33 cellular contexts compared by ENCODE assay signal in the genomic region with DNA sequence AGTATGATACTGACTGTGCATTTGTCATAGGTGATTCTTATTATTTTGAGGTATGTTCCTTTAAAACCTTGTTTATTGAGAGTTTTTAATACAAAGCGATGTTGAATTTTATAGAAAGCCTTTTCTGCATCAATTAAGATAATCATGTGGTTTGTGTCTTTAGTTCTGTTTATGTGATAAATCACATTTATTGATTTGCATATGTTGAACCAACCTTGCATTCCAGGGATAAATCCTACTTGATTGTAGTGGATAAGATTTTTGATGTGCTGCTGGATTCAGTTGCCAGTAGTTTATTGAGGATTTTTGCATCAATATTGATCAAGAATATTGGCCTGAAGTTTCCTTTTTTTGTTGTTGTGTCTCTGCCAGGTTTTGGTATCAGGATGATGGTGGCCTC.
"Had no signal": no experiment of that assay in that cellular context is flagged by ENCODE, and none has a peak within 500 bp of the region (broad histone marks: within the 10 kb centered on the region; RNA-seq: fewer than 3 reads in every experiment).

No MANE protein-coding gene starts in this region.

- H3K36me3 ChIP-seq: adrenal gland, ascending aorta, brain microvascular endothelial cell, breast epithelium, cardiac muscle cell had no signal

- H3K4me3 ChIP-seq: adrenal gland, ascending aorta, body of pancreas, breast epithelium, cardiac muscle cell had no signal

- ATAC-seq: activated naive CD4-positive, alpha-beta T cell treated with anti-CD3 and anti-CD28 coated beads, Interleukin-2, amount 50 U/mL, for 72 hours; activated naive CD8-positive, alpha-beta T cell treated with anti-CD3 and anti-CD28 coated beads, Interleukin-2, amount 50 U/mL, for 24 hours; activated T-cell treated with anti-CD3 and anti-CD28 coated beads, Interleukin-2, amount 50 U/mL, for 4 hours; activated T-cell treated with anti-CD3 and anti-CD28 coated beads, Interleukin-2, amount 50 U/mL, for 72 hours; activated T-helper 17 cell treated with anti-CD3 and anti-CD28 coated beads, Interleukin-2, amount 50 U/mL, for 72 hours; body of pancreas had no signal

- DNase-seq: activated effector memory CD4-positive, alpha-beta T cell treated with anti-CD3 and anti-CD28 coated beads, Interleukin-2, amount 50 U/mL, for 16 hours; activated effector memory CD4-positive, alpha-beta T cell treated with Interleukin-2 at 50 U/mL for 16 hours; activated gamma-delta T cell; activated gamma-delta T cell treated with Interleukin-2 at 50 U/mL for 16 hours; activated naive CD4-positive, alpha-beta T cell; activated naive CD4-positive, alpha-beta T cell treated with anti-CD3 and anti-CD28 coated beads for 36 hours; activated naive CD4-positive, alpha-beta T cell treated with anti-CD3 and anti-CD28 coated beads, Interleukin-2, amount 10 ng/mL, durations not matched to agents 7 days and 5 days; activated naive CD4-positive, alpha-beta T cell treated with anti-CD3 and anti-CD28 coated beads, Interleukin-2, amount 50 U/mL, for 16 hours; activated naive CD4-positive, alpha-beta T cell treated with Interleukin-2 at 50 U/mL for 16 hours; activated naive CD8-positive, alpha-beta T cell treated with anti-CD3 and anti-CD28 coated beads for 36 hours; activated naive CD8-positive, alpha-beta T cell treated with anti-CD3 and anti-CD28 coated beads, Interleukin-2, amount 10 ng/mL, durations not matched to agents 7 days and 5 days; activated naive CD8-positive, alpha-beta T cell treated with anti-CD3 and anti-CD28 coated beads, Interleukin-2, amount 50 U/mL, for 24 hours; activated T-cell treated with anti-CD3 and anti-CD28 coated beads, Interleukin-2, amount 50 U/mL, for 24 hours; activated T-cell treated with anti-CD3 and anti-CD28 coated beads, Interleukin-2, amount 50 U/mL, for 4 hours; activated T-cell treated with anti-CD3 and anti-CD28 coated beads, Interleukin-2, amount 50 U/mL, for 48 hours; activated T-cell treated with anti-CD3 and anti-CD28 coated beads, Interleukin-2, amount 50 U/mL, for 72 hours; adrenal gland; amniotic stem cell; amygdala; anterior cingulate cortex; aorta; body of pancreas; brain microvascular endothelial cell; caudate nucleus; central memory CD4-positive, alpha-beta T cell; cerebellar nuclear complex had no signal

- H3K27ac ChIP-seq: adrenal gland, ascending aorta, body of pancreas, brain microvascular endothelial cell, breast epithelium, cardiac muscle cell had no signal

- H3K27me3 ChIP-seq: adrenal gland, ascending aorta, body of pancreas, brain microvascular endothelial cell, breast epithelium, cardiac muscle cell had no signal

- FAIRE-seq: astrocyte, bronchial epithelial cell had no signal

- H3K4me1 ChIP-seq: adrenal gland, ascending aorta, body of pancreas, breast epithelium had no signal
